10 cellular contexts compared by ENCODE assay signal in the genomic region with DNA sequence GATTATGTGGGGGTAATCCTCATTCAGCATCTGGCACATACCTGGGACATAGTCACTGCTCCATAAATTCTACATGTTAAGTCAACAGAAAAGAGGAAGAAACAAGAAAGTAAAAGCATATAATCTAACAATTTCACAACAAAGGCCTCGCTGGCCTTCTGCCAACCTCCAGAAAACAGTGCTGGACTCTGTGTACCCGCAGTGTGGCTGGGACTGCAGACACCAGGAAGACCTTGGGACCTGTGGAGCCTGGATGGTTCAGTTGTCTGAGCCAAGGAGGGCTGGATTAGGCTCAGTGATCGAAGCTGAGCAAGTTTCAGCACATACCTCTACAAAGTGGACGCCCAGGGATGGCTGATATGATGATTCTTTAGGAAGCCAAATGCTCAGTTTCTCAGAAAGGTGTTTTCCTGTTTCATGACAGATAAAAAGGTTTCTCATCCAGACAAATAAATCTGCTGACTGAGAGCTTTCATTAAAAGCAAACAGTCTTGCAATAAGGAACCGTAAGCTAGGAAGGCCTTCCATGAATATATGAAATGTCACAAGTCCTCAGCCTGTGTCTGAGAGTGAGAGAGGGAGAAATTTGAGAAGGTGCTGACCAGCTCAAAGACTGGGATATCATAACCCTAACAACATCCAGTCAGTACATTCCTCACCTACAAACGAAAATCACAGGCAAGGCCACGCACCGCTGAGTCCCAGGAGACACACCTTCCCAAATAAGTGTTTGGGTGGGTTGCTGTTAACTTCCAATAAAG. TPM values are rescaled to one million over a fixed set of nuclear protein-coding genes. Genes with fewer than 3 reads are reported as not detected.
DNase-seq lines count a peak whose midpoint lies in the region; ATAC-seq and TF ChIP-seq lines count a peak whose summit lies in the region.
"Had no signal": no experiment of that assay in that cellular context is flagged by ENCODE, and none has a peak within 500 bp of the region (broad histone marks: within the 10 kb centered on the region; RNA-seq: fewer than 3 reads in every experiment).

No MANE protein-coding gene starts in this region.

- H3K36me3 Mint-ChIP-seq in CD8-positive, alpha-beta memory T cell, result peaks cover 0 to 69% (median 2%) of the 10 kb centered on the region in 3 donors

- H3K4me2 ChIP-seq in osteoblast (ENCODE audit: insufficient read depth, low read length), result peak overlapping the region; percentile 47

- H3K79me2 ChIP-seq in osteoblast (ENCODE audit: insufficient read depth, low read length), result peaks cover 92% of the 10 kb centered on the region

- no peak overlapping the region for H3K4me3 ChIP-seq in CD8-positive, alpha-beta memory T cell (ENCODE audit: low read length)
- no peak overlapping the region for H3K4me3 ChIP-seq in osteoblast (ENCODE audit: insufficient read depth, low read length)
- H3K4me3 ChIP-seq: GM12878, SK-N-MC had no signal

- H3K4me3 Mint-ChIP-seq in CD8-positive, alpha-beta memory T cell, result peak overlapping the region in 1 of 7 donors; percentile 27

- peaks cover 59% of the 10 kb centered on the region for H4K20me1 ChIP-seq in osteoblast (ENCODE audit: insufficient read depth, low read length)

- H3K9me3 Mint-ChIP-seq in CD8-positive, alpha-beta memory T cell, result no peaks in the 10 kb centered on the region

- H3K4me1 ChIP-seq in CD8-positive, alpha-beta memory T cell (ENCODE audit: insufficient read depth, low read length), result peaks cover 86% of the 10 kb centered on the region
- peaks cover 67% of the 10 kb centered on the region for H3K4me1 ChIP-seq in osteoblast (ENCODE audit: insufficient read depth, low read length)

- no peak for TF ChIP-seq CTCF in osteoblast (IDR thresholded peaks at IDR 0.05; ENCODE audit: extremely low read depth, low read depth, low read length)

- peaks cover 78 to 93% (median 90%) of the 10 kb centered on the region in 3 donors for H3K4me1 Mint-ChIP-seq in CD8-positive, alpha-beta memory T cell

- no peak overlapping the region for H2AFZ ChIP-seq in osteoblast (ENCODE audit: low read length)

- no peak for ATAC-seq in HG02610 (IDR thresholded peaks at IDR 0.05; ENCODE audit: unreplicated experiment)
- ATAC-seq: GM12878 had no signal

- peaks cover 6% of the 10 kb centered on the region for H3K36me3 ChIP-seq in CD8-positive, alpha-beta memory T cell (ENCODE audit: insufficient read depth, low read length)
- peaks cover 31% of the 10 kb centered on the region for H3K36me3 ChIP-seq in osteoblast (ENCODE audit: insufficient read depth, low read length)

- CTCF ChIA-PET in CD8-positive, alpha-beta memory T cell (lab: Charles Lee), result interaction anchor here (0.9 to 2.2 kb wide), 5 partner anchors 12 to 146 kb away, joined by 3 to 8 read pairs (median 5); no protein-coding TSS in a partner anchor

- DNase-seq in CD8-positive, alpha-beta memory T cell, result no peak
- peak; percentile 44 for DNase-seq in SKM-1 (lab: John Stamatoyannopoulos, UW; ENCODE audit: unreplicated experiment)
- DNase-seq in fibroblast of gingiva (ENCODE audit: low read depth), result peak; percentile 56
- no peak for DNase-seq in osteoblast (ENCODE audit: insufficient read length, low spot score, missing footprints)
- no peak for DNase-seq in NCI-H1092 (lab: John Stamatoyannopoulos, UW)
- DNase-seq in stimulated activated CD4-positive, alpha-beta T cell treated with anti-CD3 and anti-CD28 coated beads, Interleukin-15, amount 100 ng/mL, for 24 hours, result no peak
- DNase-seq in NCI-H2171 (lab: John Stamatoyannopoulos, UW), result no peak

- H3K27me3 Mint-ChIP-seq in CD8-positive, alpha-beta memory T cell, result no peaks in the 10 kb centered on the region

- POLR2A ChIA-PET in CD8-positive, alpha-beta memory T cell (lab: Charles Lee), result interaction anchor here (1.2 kb wide), 1 partner anchor 27 kb away, joined by 4 read pairs; no protein-coding TSS in a partner anchor

- H3K27me3 ChIP-seq in CD8-positive, alpha-beta memory T cell (ENCODE audit: insufficient read depth, low read length, poor library complexity, severe bottlenecking), result no peaks in the 10 kb centered on the region
- no peaks in the 10 kb centered on the region for H3K27me3 ChIP-seq in osteoblast (ENCODE audit: insufficient read depth, low read length)

- H3K9me3 ChIP-seq in CD8-positive, alpha-beta memory T cell (ENCODE audit: low read length), result no peaks in the 10 kb centered on the region
- H3K9me3 ChIP-seq in osteoblast (ENCODE audit: low read depth, low read length), result no peaks in the 10 kb centered on the region

- no peak overlapping the region for H3K27ac ChIP-seq in CD8-positive, alpha-beta memory T cell (ENCODE audit: low read depth, low read length)
- peak overlapping the region; percentile 77 for H3K27ac ChIP-seq in osteoblast (ENCODE audit: low read depth, low read length)
- H3K27ac ChIP-seq: SK-N-MC had no signal

- H3K27ac Mint-ChIP-seq in CD8-positive, alpha-beta memory T cell, result peak overlapping the region; percentile 20 to 91 (median 86)

RNA-seq across cellular contexts. Expression of gene CAPZB, which starts 48.4 kb away (rescaled TPM):
- 100 to 1,000 TPM; 284 to 289 TPM for total RNA-seq in CD8-positive, alpha-beta memory T cell
- polyA plus RNA-seq in CD8-positive, alpha-beta memory T cell, result 540 TPM
- total RNA-seq in osteoblast, result 217 and 224 TPM in 2 replicates

Comparison
In these comparisons a context has a peak if more than half of its experiments do, and no peak if none do; other contexts are left out.
1. DNase-seq: peak in SKM-1 (single experiment) and fibroblast of gingiva (single experiment); none in CD8-positive, alpha-beta memory T cell (0 of 5), osteoblast (single experiment), NCI-H1092 (single experiment), stimulated activated CD4-positive, alpha-beta T cell treated with anti-CD3 and anti-CD28 coated beads, Interleukin-15, amount 100 ng/mL, for 24 hours (single experiment) and NCI-H2171 (single experiment).